Comparison of ENCODE assay signal across 21 cellular contexts in genomic region chr1:36328088-36328480, GRCh38.
"Had no signal": no experiment of that assay in that cellular context is flagged by ENCODE, and none has a peak within 500 bp of the region (broad histone marks: within the 10 kb centered on the region; RNA-seq: fewer than 3 reads in every experiment).

No MANE protein-coding gene starts in this region.

- H3K9me3 Mint-ChIP-seq: activated B cell treated with CpG ODN at 0.5 μM for 24 hours; activated naive CD4-positive, alpha-beta T cell treated with anti-CD3 and anti-CD28 coated beads, Interleukin-2, amount 10 ng/mL, durations not matched to agents 7 days and 5 days; effector memory CD8-positive, alpha-beta T cell had no signal

- H3K27me3 ChIP-seq: body of pancreas, testis had no signal

- H3K27ac ChIP-seq: body of pancreas, dorsolateral prefrontal cortex, testis had no signal

- FAIRE-seq: colon, frontal cortex, islet of Langerhans had no signal

- DNase-seq: activated B cell treated with CpG ODN at 0.5 μM for 24 hours; activated CD4-positive, alpha-beta T cell treated with anti-CD3 and anti-CD28 coated beads for 36 hours; activated CD4-positive, alpha-beta T cell treated with anti-CD3 and anti-CD28 coated beads, Interleukin-2, amount 50 U/mL, for 48 hours; activated effector memory CD4-positive, alpha-beta T cell treated with Interleukin-2 at 50 U/mL for 16 hours; activated naive CD4-positive, alpha-beta T cell treated with anti-CD3 and anti-CD28 coated beads, Interleukin-2, amount 10 ng/mL, durations not matched to agents 7 days and 5 days; activated T-cell treated with anti-CD3 and anti-CD28 coated beads, Interleukin-2, amount 50 U/mL, for 48 hours; central memory CD4-positive, alpha-beta T cell; dorsolateral prefrontal cortex; effector memory CD8-positive, alpha-beta T cell; retina; stimulated activated CD4-positive, alpha-beta T cell treated with anti-CD3 and anti-CD28 coated beads, Interleukin-2, amount 100 ng/mL, for 48 hours; stimulated activated CD8-positive, alpha-beta memory T cell treated with anti-CD3 and anti-CD28 coated beads, Interleukin-4, amount 100 ng/mL, for 48 hours; stimulated activated naive CD4-positive, alpha-beta T cell had no signal

- H3K9me3 ChIP-seq: body of pancreas, mucosa of descending colon, testis had no signal

- ATAC-seq: activated CD4-positive, alpha-beta T cell treated with anti-CD3 and anti-CD28 coated beads for 36 hours; body of pancreas; effector memory CD8-positive, alpha-beta T cell had no signal

- H3K27ac Mint-ChIP-seq: activated B cell treated with CpG ODN at 0.5 μM for 24 hours; activated CD4-positive, alpha-beta T cell treated with anti-CD3 and anti-CD28 coated beads for 36 hours; activated naive CD4-positive, alpha-beta T cell treated with anti-CD3 and anti-CD28 coated beads, Interleukin-2, amount 10 ng/mL, durations not matched to agents 7 days and 5 days; progenitor cell of endocrine pancreas had no signal

- H3K36me3 Mint-ChIP-seq: activated naive CD4-positive, alpha-beta T cell treated with anti-CD3 and anti-CD28 coated beads, Interleukin-2, amount 10 ng/mL, durations not matched to agents 7 days and 5 days; type B pancreatic cell had no signal

- H3K27me3 Mint-ChIP-seq: effector memory CD8-positive, alpha-beta T cell had no signal

- H3K4me3 ChIP-seq: body of pancreas, dorsolateral prefrontal cortex, mucosa of descending colon, testis had no signal

- H3K4me3 Mint-ChIP-seq: activated B cell treated with CpG ODN at 0.5 μM for 24 hours; activated CD4-positive, alpha-beta T cell treated with anti-CD3 and anti-CD28 coated beads for 36 hours; activated naive CD4-positive, alpha-beta T cell treated with anti-CD3 and anti-CD28 coated beads, Interleukin-2, amount 10 ng/mL, durations not matched to agents 7 days and 5 days; effector memory CD8-positive, alpha-beta T cell had no signal
